Comparison of ENCODE assay signal across 18 cellular contexts in the genomic region with DNA sequence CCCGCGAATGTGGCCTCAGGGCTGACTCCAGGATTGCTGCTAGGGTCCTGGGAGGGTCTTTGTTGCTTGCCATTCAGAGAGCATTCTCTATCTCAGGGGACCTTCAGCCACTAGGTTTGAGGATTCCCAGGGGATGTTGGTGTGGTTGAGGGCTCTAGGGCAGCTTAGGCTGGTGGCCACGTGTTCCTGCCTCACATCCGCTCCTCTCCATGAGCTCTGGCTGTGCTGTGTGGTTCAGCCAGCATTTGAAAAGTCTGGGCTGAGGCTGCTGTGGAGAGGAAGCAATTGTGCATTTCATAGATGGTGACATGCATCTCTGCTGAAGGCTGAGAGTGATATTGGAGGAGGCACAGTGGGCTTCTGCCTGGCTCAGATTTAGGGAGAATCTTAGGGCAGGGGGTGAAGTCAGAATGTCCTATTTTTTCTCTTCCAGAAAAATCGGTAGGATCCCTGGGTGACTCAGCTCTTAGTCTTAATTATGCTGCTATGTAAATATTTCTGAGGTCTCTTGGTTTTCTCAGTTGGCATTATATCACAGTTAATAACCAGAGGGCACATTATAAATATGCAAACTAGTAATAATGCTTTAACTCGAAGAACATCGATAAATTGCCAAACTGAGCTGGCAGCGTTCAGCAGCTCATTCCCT.
A peak's percentile ranks its signal among the peaks of the same experiment; 100 is the strongest.
DNase-seq lines count a peak whose midpoint lies in the region; ATAC-seq and TF ChIP-seq lines count a peak whose summit lies in the region.
"Had no signal": no experiment of that assay in that cellular context is flagged by ENCODE, and none has a peak within 500 bp of the region (broad histone marks: within the 10 kb centered on the region; RNA-seq: fewer than 3 reads in every experiment).

No MANE protein-coding gene starts in this region.

- no peak overlapping the region for H3K4me3 Mint-ChIP-seq in glutamatergic neuron (ENCODE audit: unreplicated experiment)
- H3K4me3 Mint-ChIP-seq: endodermal cell; stimulated activated naive CD8-positive, alpha-beta T cell treated with anti-CD3 and anti-CD28 coated beads, Interleukin-15, Interleukin-2, amounts not matched to agents 100 ng/mL and 50 ng/mL, for 24 hours had no signal

- no peaks in the 10 kb centered on the region for H3K36me3 ChIP-seq in HEK293 (ENCODE audit: control insufficient read depth in 2 of 2, insufficient read depth in 1 of 2, low read length in 2 of 2)
- no peaks in the 10 kb centered on the region for H3K36me3 ChIP-seq in SK-N-MC (ENCODE audit: insufficient read depth, low read length)

- H3K9me3 ChIP-seq in HEK293 (ENCODE audit: control insufficient read depth, insufficient read depth, low read depth, low read length): no peaks in the 10 kb centered on the region
- H3K9me3 ChIP-seq in SK-N-MC (ENCODE audit: low read depth, low read length): no peaks in the 10 kb centered on the region

- no peak for ATAC-seq in HG03571 (IDR thresholded peaks at IDR 0.05; ENCODE audit: unreplicated experiment)
- ATAC-seq: left colon had no signal

- no peak for TF ChIP-seq CTCF in HEK293 (tag by site-specific recombination; IDR thresholded peaks at IDR 0.05)
- TF ChIP-seq CTCF in glutamatergic neuron (IDR thresholded peaks at IDR 0.05; ENCODE audit: partially characterized antibody, unreplicated experiment): no peak

- CTCF ChIA-PET in HEK293 (lab: Yijun Ruan, JAX): interaction anchor here (1.1 to 1.5 kb wide), 2 partner anchors 103 to 241 kb away, joined by 3 read pairs; no protein-coding TSS in a partner anchor

- H3K9ac ChIP-seq in SK-N-MC (ENCODE audit: insufficient read length): no peak overlapping the region

- H3K27me3 Mint-ChIP-seq in glutamatergic neuron (ENCODE audit: unreplicated experiment): peaks cover 12% of the 10 kb centered on the region

- peaks cover 10% of the 10 kb centered on the region; the same call in 1 of the 2 replicates for H3K4me1 ChIP-seq in HEK293 (ENCODE audit: control insufficient read depth, insufficient read depth, low read length)

- H3K9me3 Mint-ChIP-seq in glutamatergic neuron (ENCODE audit: unreplicated experiment): peaks cover 11% of the 10 kb centered on the region
- H3K9me3 Mint-ChIP-seq: endodermal cell; stimulated activated naive CD8-positive, alpha-beta T cell treated with anti-CD3 and anti-CD28 coated beads, Interleukin-15, Interleukin-2, amounts not matched to agents 100 ng/mL and 50 ng/mL, for 24 hours had no signal

- no peak overlapping the region for H3K4me3 ChIP-seq in HEK293 (ENCODE audit: low read depth, low read length)
- peak overlapping the region; percentile 29 for H3K4me3 ChIP-seq in SK-N-MC

- H3K36me3 Mint-ChIP-seq in glutamatergic neuron (ENCODE audit: unreplicated experiment): no peaks in the 10 kb centered on the region
- H3K36me3 Mint-ChIP-seq: CD4-positive, CD25-positive, alpha-beta regulatory T cell had no signal

- H3K4me1 Mint-ChIP-seq in glutamatergic neuron (ENCODE audit: low read depth, unreplicated experiment): peaks cover 21% of the 10 kb centered on the region

- POLR2A ChIA-PET in HEK293 (lab: Yijun Ruan, JAX): interaction anchor here (0.6 kb wide), 1 partner anchor 1909 kb away, joined by 3 read pairs; no protein-coding TSS in a partner anchor

- peak; percentile 14 for DNase-seq in DMS53 (lab: John Stamatoyannopoulos, UW)
- no peak for DNase-seq in DMS53 treated with DMSO at 0.1 percent for 48 hours (lab: John Stamatoyannopoulos, UW; ENCODE audit: unreplicated experiment)
- no peak for DNase-seq in SK-N-MC (ENCODE audit: low read depth, low spot score)
- no peak for DNase-seq in glutamatergic neuron
- DNase-seq in epidermal melanocyte (ENCODE audit: insufficient read length, low spot score): no peak
- no peak for DNase-seq in NCI-H2171 treated with DMSO at 0.1 percent for 48 hours (lab: John Stamatoyannopoulos, UW)
- DNase-seq: activated CD4-positive, CD25-positive, alpha-beta regulatory T cell treated with anti-CD3 and anti-CD28 coated beads, Interleukin-2, amount 50 U/mL, for 72 hours; amygdala; CD4-positive, CD25-positive, alpha-beta regulatory T cell; endodermal cell; IMR-90; left colon; NCI-H1105; retina had no signal

- H3K27ac ChIP-seq in HEK293 (ENCODE audit: extremely low read depth, low read depth, low read length) (no peak overlapping the region), SK-N-MC (peak overlapping the region; percentile 20; the same call in 1 of the 2 replicates)
- H3K27ac ChIP-seq: 22Rv1 had no signal

- peak overlapping the region; percentile 29 for H3K27ac Mint-ChIP-seq in glutamatergic neuron (ENCODE audit: unreplicated experiment)
- H3K27ac Mint-ChIP-seq: CD4-positive, CD25-positive, alpha-beta regulatory T cell; endodermal cell; stimulated activated naive CD8-positive, alpha-beta T cell treated with anti-CD3 and anti-CD28 coated beads, Interleukin-15, Interleukin-2, amounts not matched to agents 100 ng/mL and 50 ng/mL, for 24 hours had no signal

TF ChIP-seq in HEK293, 187 proteins besides CTCF, POLR2A, EP300 and RAD21:
- TF ChIP-seq ZNF600 (tag by site-specific recombination; IDR thresholded peaks at IDR 0.05): no peak
- TF ChIP-seq ZNF341 (tag by site-specific recombination; IDR thresholded peaks at IDR 0.05; ENCODE audit: low read depth): peak; percentile 59
- no peak for TF ChIP-seq ZNF302 (tag by site-specific recombination; IDR thresholded peaks at IDR 0.05; ENCODE audit: low read depth)
- no peak for TF ChIP-seq YY1 (tag by site-specific recombination; IDR thresholded peaks at IDR 0.05)
- TF ChIP-seq ZBTB48 (tag by site-specific recombination; IDR thresholded peaks at IDR 0.05): no peak
- no peak for TF ChIP-seq ZNF530 (tag by site-specific recombination; IDR thresholded peaks at IDR 0.05; ENCODE audit: low read depth)
- TF ChIP-seq, protein P1, sequence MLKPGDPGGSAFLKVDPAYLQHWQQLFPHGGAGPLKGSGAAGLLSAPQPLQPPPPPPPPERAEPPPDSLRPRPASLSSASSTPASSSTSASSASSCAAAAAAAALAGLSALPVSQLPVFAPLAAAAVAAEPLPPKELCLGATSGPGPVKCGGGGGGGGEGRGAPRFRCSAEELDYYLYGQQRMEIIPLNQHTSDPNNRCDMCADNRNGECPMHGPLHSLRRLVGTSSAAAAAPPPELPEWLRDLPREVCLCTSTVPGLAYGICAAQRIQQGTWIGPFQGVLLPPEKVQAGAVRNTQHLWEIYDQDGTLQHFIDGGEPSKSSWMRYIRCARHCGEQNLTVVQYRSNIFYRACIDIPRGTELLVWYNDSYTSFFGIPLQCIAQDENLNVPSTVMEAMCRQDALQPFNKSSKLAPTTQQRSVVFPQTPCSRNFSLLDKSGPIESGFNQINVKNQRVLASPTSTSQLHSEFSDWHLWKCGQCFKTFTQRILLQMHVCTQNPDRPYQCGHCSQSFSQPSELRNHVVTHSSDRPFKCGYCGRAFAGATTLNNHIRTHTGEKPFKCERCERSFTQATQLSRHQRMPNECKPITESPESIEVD (tag by site-specific recombination; IDR thresholded peaks at IDR 0.05): no peak
- no peak for TF ChIP-seq BCL11A (tag by site-specific recombination; IDR thresholded peaks at IDR 0.05; ENCODE audit: low read depth)
- no peak for TF ChIP-seq ZNF776 (tag by site-specific recombination; IDR thresholded peaks at IDR 0.05; ENCODE audit: borderline replicate concordance)
TF ChIP-seq in HEK293: peak in this region for 1.
